Comparison of ENCODE assay signal across 30 cellular contexts in the genomic region with DNA sequence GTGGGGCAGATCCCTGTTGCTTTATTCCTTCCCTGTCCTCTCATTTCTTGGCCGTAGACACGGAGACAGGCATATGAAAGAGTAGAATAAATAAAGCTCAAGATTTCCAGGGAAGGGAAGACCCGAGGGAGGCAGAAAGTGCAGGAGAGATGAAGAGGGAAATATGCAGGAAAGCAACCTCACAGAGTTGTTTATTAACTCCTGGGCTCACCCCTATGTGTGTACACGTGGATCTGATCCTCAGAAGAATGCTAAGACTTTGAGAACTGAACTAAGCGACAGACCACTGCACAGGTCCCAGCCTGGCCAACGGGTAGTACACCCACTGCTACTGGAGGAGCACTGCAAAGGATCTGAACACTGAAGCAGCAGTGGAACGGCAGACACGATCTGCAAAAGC.
"Had no signal": no experiment of that assay in that cellular context is flagged by ENCODE, and none has a peak within 500 bp of the region (broad histone marks: within the 10 kb centered on the region; RNA-seq: fewer than 3 reads in every experiment).

No MANE protein-coding gene starts in this region.

- H3K9me3 Mint-ChIP-seq: activated CD4-positive, alpha-beta T cell treated with anti-CD3 and anti-CD28 coated beads, Interleukin-2, amount 10 ng/mL, durations not matched to agents 24 days and 14 days; activated T-cell treated with anti-CD3 and anti-CD28 coated beads, Interleukin-2, amount 50 U/mL, for 24 hours; activated T-helper 1 cell treated with anti-CD3 and anti-CD28 coated beads, Interleukin-12 subunit alpha, Interleukin-12 subunit beta, Interleukin-2, Interleukin-4 antibody, amounts not matched to agents 30 ng/mL and 10 ng/mL and 1 ng/mL, durations not matched to agents 14 hours and 24 hours and 36 hours had no signal

- H3K36me3 Mint-ChIP-seq: activated CD8-positive, alpha-beta memory T cell treated with anti-CD3 and anti-CD28 coated beads, Interleukin-2, amount 10 ng/mL, durations not matched to agents 7 days and 5 days had no signal

- FAIRE-seq: astrocyte had no signal

- H3K4me3 ChIP-seq: cardiac muscle cell, SK-N-MC had no signal

- H3K27ac ChIP-seq: cardiac muscle cell, SK-N-MC had no signal

- DNase-seq: activated B cell treated with CpG ODN at 0.5 μM for 24 hours; activated CD4-positive, alpha-beta T cell treated with anti-CD3 and anti-CD28 coated beads for 1 hour; activated CD4-positive, alpha-beta T cell treated with anti-CD3 and anti-CD28 coated beads, Interleukin-2, amount 10 ng/mL, durations not matched to agents 24 days and 14 days; activated CD4-positive, alpha-beta T cell treated with anti-CD3 and anti-CD28 coated beads, Interleukin-2, amount 50 U/mL, for 48 hours; activated CD8-positive, alpha-beta memory T cell treated with anti-CD3 and anti-CD28 coated beads, Interleukin-2, amount 10 ng/mL, durations not matched to agents 7 days and 5 days; activated effector memory CD4-positive, alpha-beta T cell treated with Interleukin-2 at 50 U/mL for 16 hours; activated naive CD4-positive, alpha-beta T cell treated with anti-CD3 and anti-CD28 coated beads for 36 hours; activated T-cell treated with anti-CD3 and anti-CD28 coated beads, Interleukin-2, amount 50 U/mL, for 24 hours; amygdala; Kasumi-1; KBM-7; NCI-H1105 treated with DMSO at 0.1 percent for 48 hours; NCI-H1436 treated with DMSO at 0.1 percent for 48 hours; NCI-H187; NCI-H2081; NCI-H510A treated with DMSO at 0.1 percent for 48 hours; NCI-H69; NK-92 treated with Interleukin-12 subunit alpha and Interleukin-12 subunit beta, amount 100 ng/mL, for 24 hours; OCI-M1; RPMI8226; T-helper 17 cell; T-helper 9 cell had no signal

- ATAC-seq: activated CD8-positive, alpha-beta memory T cell treated with anti-CD3 and anti-CD28 coated beads, Interleukin-2, amount 10 ng/mL, durations not matched to agents 7 days and 5 days; Panc1; Right ventricle myocardium inferior; T-helper 17 cell had no signal

- H3K27me3 Mint-ChIP-seq: activated B cell treated with CpG ODN at 0.5 μM for 24 hours; activated CD4-positive, alpha-beta T cell treated with anti-CD3 and anti-CD28 coated beads, Interleukin-2, amount 10 ng/mL, durations not matched to agents 24 days and 14 days; activated CD8-positive, alpha-beta memory T cell treated with anti-CD3 and anti-CD28 coated beads, Interleukin-2, amount 10 ng/mL, durations not matched to agents 7 days and 5 days; activated naive CD8-positive, alpha-beta T cell; activated T-cell treated with anti-CD3 and anti-CD28 coated beads, Interleukin-2, amount 50 U/mL, for 24 hours; T-helper 17 cell had no signal

- H3K27ac Mint-ChIP-seq: activated B cell treated with CpG ODN at 0.5 μM for 24 hours; activated CD4-positive, alpha-beta T cell treated with anti-CD3 and anti-CD28 coated beads, Interleukin-2, amount 10 ng/mL, durations not matched to agents 24 days and 14 days; activated CD8-positive, alpha-beta memory T cell treated with anti-CD3 and anti-CD28 coated beads, Interleukin-2, amount 10 ng/mL, durations not matched to agents 7 days and 5 days; activated naive CD4-positive, alpha-beta T cell treated with anti-CD3 and anti-CD28 coated beads for 36 hours; activated naive CD8-positive, alpha-beta T cell; activated T-cell treated with anti-CD3 and anti-CD28 coated beads, Interleukin-2, amount 50 U/mL, for 24 hours; activated T-helper 1 cell treated with anti-CD3 and anti-CD28 coated beads, Interleukin-12 subunit alpha, Interleukin-12 subunit beta, Interleukin-2, Interleukin-4 antibody, amounts not matched to agents 30 ng/mL and 10 ng/mL and 1 ng/mL, durations not matched to agents 14 hours and 24 hours and 36 hours; brain; T-helper 17 cell had no signal

- H3K27me3 ChIP-seq: cardiac muscle cell had no signal

- H3K4me1 Mint-ChIP-seq: activated B cell treated with CpG ODN at 0.5 μM for 24 hours; activated CD4-positive, alpha-beta T cell treated with anti-CD3 and anti-CD28 coated beads, Interleukin-2, amount 10 ng/mL, durations not matched to agents 24 days and 14 days; activated CD8-positive, alpha-beta memory T cell treated with anti-CD3 and anti-CD28 coated beads, Interleukin-2, amount 10 ng/mL, durations not matched to agents 7 days and 5 days; brain; T-helper 17 cell had no signal

- H3K4me3 Mint-ChIP-seq: activated B cell treated with CpG ODN at 0.5 μM for 24 hours; activated CD4-positive, alpha-beta T cell treated with anti-CD3 and anti-CD28 coated beads, Interleukin-2, amount 10 ng/mL, durations not matched to agents 24 days and 14 days; activated CD8-positive, alpha-beta memory T cell treated with anti-CD3 and anti-CD28 coated beads, Interleukin-2, amount 10 ng/mL, durations not matched to agents 7 days and 5 days; activated naive CD4-positive, alpha-beta T cell treated with anti-CD3 and anti-CD28 coated beads for 36 hours; activated naive CD8-positive, alpha-beta T cell; activated T-cell treated with anti-CD3 and anti-CD28 coated beads, Interleukin-2, amount 50 U/mL, for 24 hours; activated T-helper 1 cell treated with anti-CD3 and anti-CD28 coated beads, Interleukin-12 subunit alpha, Interleukin-12 subunit beta, Interleukin-2, Interleukin-4 antibody, amounts not matched to agents 30 ng/mL and 10 ng/mL and 1 ng/mL, durations not matched to agents 14 hours and 24 hours and 36 hours; brain; T-helper 17 cell had no signal

- H3K36me3 ChIP-seq: cardiac muscle cell had no signal
